ENCODE assay signal across 8 cellular contexts in genomic region chr4:133150643-133151300, GRCh38. TPM values are rescaled to one million over a fixed set of nuclear protein-coding genes. Genes with fewer than 3 reads are reported as not detected.
A peak's percentile ranks its signal among the peaks of the same experiment; 100 is the strongest.
DNase-seq lines count a peak whose midpoint lies in the region; ATAC-seq lines count a peak whose summit lies in the region.

No MANE protein-coding gene starts in this region.

- DNase-seq in NCI-H524 (lab: John Stamatoyannopoulos, UW) (peak; percentile 28 to 45), NCI-H524 treated with DMSO at 0.1 percent for 48 hours (lab: John Stamatoyannopoulos, UW) (no peak), substantia nigra (lab: John Stamatoyannopoulos, UW) (peak in 38 of 49 donors; percentile 17 to 72 (median 52))
- no peak for DNase-seq in activated CD4-positive, alpha-beta memory T cell treated with anti-CD3 and anti-CD28 coated beads, Interleukin-2, amount 10 ng/mL, durations not matched to agents 7 days and 5 days

- peaks cover 16% of the 10 kb centered on the region for H3K36me3 Mint-ChIP-seq in activated CD4-positive, alpha-beta memory T cell treated with anti-CD3 and anti-CD28 coated beads, Interleukin-2, amount 10 ng/mL, durations not matched to agents 7 days and 5 days (ENCODE audit: low read depth)

- no peaks in the 10 kb centered on the region for H3K9me3 ChIP-seq in iPS-18c (ENCODE audit: control insufficient read depth, insufficient read depth, low read length)

- no peaks in the 10 kb centered on the region for H3K9me3 Mint-ChIP-seq in activated CD4-positive, alpha-beta memory T cell treated with anti-CD3 and anti-CD28 coated beads, Interleukin-2, amount 10 ng/mL, durations not matched to agents 7 days and 5 days

- no peak overlapping the region for H3K27ac Mint-ChIP-seq in activated CD4-positive, alpha-beta memory T cell treated with anti-CD3 and anti-CD28 coated beads, Interleukin-2, amount 10 ng/mL, durations not matched to agents 7 days and 5 days

- CTCF ChIA-PET in activated CD4-positive, alpha-beta memory T cell treated with anti-CD3 and anti-CD28 coated beads, Interleukin-2, amount 10 ng/mL, durations not matched to agents 7 days and 5 days (lab: Charles Lee): no interaction called here

- POLR2A ChIA-PET in activated CD4-positive, alpha-beta memory T cell treated with anti-CD3 and anti-CD28 coated beads, Interleukin-2, amount 10 ng/mL, durations not matched to agents 7 days and 5 days (lab: Charles Lee): no interaction called here

- peak overlapping the region; percentile 72 for H3K4me3 ChIP-seq in iPS-18c (ENCODE audit: insufficient read depth, low read depth, low read length)

- H3K4me1 Mint-ChIP-seq in activated CD4-positive, alpha-beta memory T cell treated with anti-CD3 and anti-CD28 coated beads, Interleukin-2, amount 10 ng/mL, durations not matched to agents 7 days and 5 days: peaks cover 20% of the 10 kb centered on the region

- ATAC-seq in GM19324 (IDR thresholded peaks at IDR 0.05; ENCODE audit: low FRiP score, unreplicated experiment): no peak
- no peak for ATAC-seq in GM21381 (IDR thresholded peaks at IDR 0.05; ENCODE audit: unreplicated experiment)

- H3K4me3 Mint-ChIP-seq in activated CD4-positive, alpha-beta memory T cell treated with anti-CD3 and anti-CD28 coated beads, Interleukin-2, amount 10 ng/mL, durations not matched to agents 7 days and 5 days: no peak overlapping the region

- peak overlapping the region; percentile 91 for H3K27ac ChIP-seq in angular gyrus (ENCODE audit: low read depth, low read length)
- peak overlapping the region; percentile 88 for H3K27ac ChIP-seq in substantia nigra (ENCODE audit: low read depth, low read length, poor library complexity, severe bottlenecking)

- H3K27me3 Mint-ChIP-seq in activated CD4-positive, alpha-beta memory T cell treated with anti-CD3 and anti-CD28 coated beads, Interleukin-2, amount 10 ng/mL, durations not matched to agents 7 days and 5 days: peaks cover 68% of the 10 kb centered on the region

RNA-seq across cellular contexts. Expression of gene PCDH10, which starts 1.7 kb away (rescaled TPM):
- total RNA-seq in activated CD4-positive, alpha-beta memory T cell treated with anti-CD3 and anti-CD28 coated beads, Interleukin-2, amount 10 ng/mL, durations not matched to agents 7 days and 5 days: not detected

Comparison
In these comparisons a context has a peak if more than half of its experiments do, and no peak if none do; other contexts are left out.
1. DNase-seq: peak in NCI-H524 (2 of 2) and substantia nigra (38 of 49); none in NCI-H524 treated with DMSO at 0.1 percent for 48 hours (single experiment) and activated CD4-positive, alpha-beta memory T cell treated with anti-CD3 and anti-CD28 coated beads, Interleukin-2, amount 10 ng/mL, durations not matched to agents 7 days and 5 days (single experiment).